14 cellular contexts compared by ENCODE assay signal in genomic region chr22:46750530-46750800, GRCh38. TPM values are rescaled to one million over a fixed set of nuclear protein-coding genes. Genes with fewer than 3 reads are reported as not detected.
DNase-seq lines count a peak whose midpoint lies in the region; ATAC-seq and TF ChIP-seq lines count a peak whose summit lies in the region.
"Had no signal": no experiment of that assay in that cellular context is flagged by ENCODE, and none has a peak within 500 bp of the region (broad histone marks: within the 10 kb centered on the region; RNA-seq: fewer than 3 reads in every experiment).

No MANE protein-coding gene starts in this region.

- H3K36me3 Mint-ChIP-seq in activated CD4-positive, alpha-beta T cell treated with anti-CD3 and anti-CD28 coated beads for 36 hours (ENCODE audit: low read depth), result no peaks in the 10 kb centered on the region
- H3K36me3 Mint-ChIP-seq in T-cell, result no peaks in the 10 kb centered on the region
- H3K36me3 Mint-ChIP-seq in immature natural killer cell, result no peaks in the 10 kb centered on the region
- H3K36me3 Mint-ChIP-seq: activated naive CD4-positive, alpha-beta T cell treated with anti-CD3 and anti-CD28 coated beads, Interleukin-2, amount 50 U/mL, for 24 hours had no signal

- no peak for TF ChIP-seq CTCF in smooth muscle cell (IDR thresholded peaks at IDR 0.05; ENCODE audit: borderline replicate concordance, insufficient read depth, poor library complexity, severe bottlenecking)

- peak overlapping the region; percentile 91 for H3K27ac Mint-ChIP-seq in activated CD4-positive, alpha-beta T cell treated with anti-CD3 and anti-CD28 coated beads for 36 hours
- peak overlapping the region; percentile 96 to 98 for H3K27ac Mint-ChIP-seq in T-cell
- H3K27ac Mint-ChIP-seq in immature natural killer cell, result peak overlapping the region; percentile 18 to 97 (median 92)

- no peak overlapping the region for H2AFZ ChIP-seq in smooth muscle cell (ENCODE audit: low read depth)

- H3K4me1 Mint-ChIP-seq in activated CD4-positive, alpha-beta T cell treated with anti-CD3 and anti-CD28 coated beads for 36 hours, result peaks cover 29% of the 10 kb centered on the region
- peaks cover 29 to 48% (median 34%) of the 10 kb centered on the region in 3 donors for H3K4me1 Mint-ChIP-seq in T-cell
- peaks cover 35 to 38% of the 10 kb centered on the region in 2 donors for H3K4me1 Mint-ChIP-seq in immature natural killer cell

- WGBS in smooth muscle cell (ENCODE audit: low lambda C conversion rate), result 88% methylated on average over 5 of the region's 5 CpGs

- H3K27me3 Mint-ChIP-seq in activated CD4-positive, alpha-beta T cell treated with anti-CD3 and anti-CD28 coated beads for 36 hours, result no peaks in the 10 kb centered on the region
- no peaks in the 10 kb centered on the region for H3K27me3 Mint-ChIP-seq in T-cell
- H3K27me3 Mint-ChIP-seq in immature natural killer cell (ENCODE audit: low read depth in 3 of 3), result peaks cover 0 to 8% (median 5%) of the 10 kb centered on the region in 3 donors
- H3K27me3 Mint-ChIP-seq: activated naive CD4-positive, alpha-beta T cell treated with anti-CD3 and anti-CD28 coated beads, Interleukin-2, amount 50 U/mL, for 24 hours had no signal

- H4K20me1 ChIP-seq in smooth muscle cell (ENCODE audit: low read depth), result no peaks in the 10 kb centered on the region

- H3K4me3 ChIP-seq in smooth muscle cell, result no peak overlapping the region

- H3K9me3 ChIP-seq in smooth muscle cell (replicated peaks; ENCODE audit: low read depth), result no peaks in the 10 kb centered on the region

- CTCF ChIA-PET in activated CD4-positive, alpha-beta T cell treated with anti-CD3 and anti-CD28 coated beads for 36 hours (lab: Charles Lee), result interaction anchor here (3.8 to 5.0 kb wide), 2 partner anchors 9 to 11 kb away, joined by 13 to 37 read pairs; no protein-coding TSS in a partner anchor
- CTCF ChIA-PET in T-cell (lab: Charles Lee), result interaction anchor here (0.6 to 0.7 kb wide), 2 partner anchors 9 to 47 kb away, joined by 4 to 6 read pairs; no protein-coding TSS in a partner anchor

- ATAC-seq in activated CD4-positive, alpha-beta T cell treated with anti-CD3 and anti-CD28 coated beads for 36 hours, result no peak
- no peak for ATAC-seq in T-cell (replicated peaks in 1 of 4)
- ATAC-seq in GM19397 (IDR thresholded peaks at IDR 0.05; ENCODE audit: unreplicated experiment), result no peak
- no peak for ATAC-seq in GM19455 (IDR thresholded peaks at IDR 0.05; ENCODE audit: unreplicated experiment)

- H3K27me3 ChIP-seq in smooth muscle cell (ENCODE audit: low read depth), result no peaks in the 10 kb centered on the region

- no peaks in the 10 kb centered on the region for H3K36me3 ChIP-seq in smooth muscle cell (ENCODE audit: low read depth)

- no peaks in the 10 kb centered on the region for H3K79me2 ChIP-seq in smooth muscle cell (ENCODE audit: low read depth)

- H3K9me3 Mint-ChIP-seq in activated CD4-positive, alpha-beta T cell treated with anti-CD3 and anti-CD28 coated beads for 36 hours (ENCODE audit: low read depth), result no peaks in the 10 kb centered on the region
- no peaks in the 10 kb centered on the region for H3K9me3 Mint-ChIP-seq in T-cell
- no peaks in the 10 kb centered on the region for H3K9me3 Mint-ChIP-seq in immature natural killer cell
- H3K9me3 Mint-ChIP-seq: activated naive CD4-positive, alpha-beta T cell treated with anti-CD3 and anti-CD28 coated beads, Interleukin-2, amount 50 U/mL, for 24 hours had no signal

- DNase-seq in activated CD4-positive, alpha-beta T cell treated with anti-CD3 and anti-CD28 coated beads for 36 hours, result no peak
- no peak for DNase-seq in activated CD4-positive, alpha-beta T cell treated with anti-CD3 and anti-CD28 coated beads, Interleukin-2, amount 50 U/mL, for 48 hours
- DNase-seq in T-cell (no peak), immature natural killer cell (no peak), smooth muscle cell (lab: John Stamatoyannopoulos, UW; ENCODE audit: unreplicated experiment) (no peak)
- no peak for DNase-seq in activated CD4-positive, alpha-beta T cell treated with anti-CD3 and anti-CD28 coated beads for 48 hours
- DNase-seq: 8988T, midbrain, NCI-H1092 treated with DMSO at 0.1 percent for 48 hours, NCI-H345, substantia nigra had no signal

- intact Hi-C loops in activated CD4-positive, alpha-beta T cell treated with anti-CD3 and anti-CD28 coated beads for 36 hours (cut with DNase I, micrococcal nuclease), result no loop called here

- H3K27ac ChIP-seq in smooth muscle cell (ENCODE audit: low read depth), result peak overlapping the region; percentile 80

- peak overlapping the region; percentile 64 for H3K4me2 ChIP-seq in smooth muscle cell

- POLR2A ChIA-PET in activated CD4-positive, alpha-beta T cell treated with anti-CD3 and anti-CD28 coated beads for 36 hours (lab: Charles Lee), result no interaction called here
- POLR2A ChIA-PET in T-cell (lab: Charles Lee), result no interaction called here

- H3F3A ChIP-seq in smooth muscle cell (ENCODE audit: low read depth), result peaks cover 10% of the 10 kb centered on the region

- no peak overlapping the region for H3K9ac ChIP-seq in smooth muscle cell (ENCODE audit: low read depth)

- H3K4me3 Mint-ChIP-seq in activated CD4-positive, alpha-beta T cell treated with anti-CD3 and anti-CD28 coated beads for 36 hours, result no peak overlapping the region
- H3K4me3 Mint-ChIP-seq in T-cell (peak overlapping the region in 1 of 3 donors; percentile 86), immature natural killer cell (peak overlapping the region in 2 of 5 donors; percentile 56 to 87)

- H3K4me1 ChIP-seq in smooth muscle cell (ENCODE audit: low read depth), result peaks cover 6% of the 10 kb centered on the region

RNA-seq across cellular contexts. Expression of gene TBC1D22A, which starts 12.0 kb away (rescaled TPM):
- total RNA-seq in activated CD4-positive, alpha-beta T cell treated with anti-CD3 and anti-CD28 coated beads for 36 hours, result 10 to 100 TPM; 36.0 to 38.0 TPM
- total RNA-seq in T-cell (10 to 100 TPM; 38.3 to 67.8 (median 57.7) TPM), smooth muscle cell (7.2 and 12.5 TPM in 2 replicates)
- polyA plus RNA-seq in immature natural killer cell (10 to 100 TPM; 20.6 to 28.0 (median 24.0) TPM), smooth muscle cell (14.4 and 19.2 TPM in 2 replicates)

RNA-seq across cellular contexts. Expression of gene CERK, which starts 12.4 kb away (rescaled TPM):
- 10 to 100 TPM; 27.0 to 32.8 TPM for total RNA-seq in activated CD4-positive, alpha-beta T cell treated with anti-CD3 and anti-CD28 coated beads for 36 hours
- 100 to 1,000 TPM in 3 of 5 donors, 10 to 100 TPM in 2; 77.4 to 155 (median 125) TPM for total RNA-seq in T-cell
- polyA plus RNA-seq in immature natural killer cell, result 10 to 100 TPM; 31.1 to 59.4 (median 38.9) TPM
- total RNA-seq in smooth muscle cell, result 25.4 and 30.7 TPM in 2 replicates
- polyA plus RNA-seq in smooth muscle cell, result 23.3 and 25.6 TPM in 2 replicates
